ENCODE assay signal across 26 cellular contexts in genomic region chr13:43077446-43077845, GRCh38. TPM values are rescaled to one million over a fixed set of nuclear protein-coding genes. Genes with fewer than 3 reads are reported as not detected.
A peak's percentile ranks its signal among the peaks of the same experiment; 100 is the strongest.
DNase-seq lines count a peak whose midpoint lies in the region; ATAC-seq and TF ChIP-seq lines count a peak whose summit lies in the region.
"Had no signal": no experiment of that assay in that cellular context is flagged by ENCODE, and none has a peak within 500 bp of the region (broad histone marks: within the 10 kb centered on the region; RNA-seq: fewer than 3 reads in every experiment).

No MANE protein-coding gene starts in this region.

- H3K27ac Mint-ChIP-seq in neural progenitor cell = peak overlapping the region; percentile 42
- H3K27ac Mint-ChIP-seq: activated CD4-positive, alpha-beta memory T cell treated with anti-CD3 and anti-CD28 coated beads, Interleukin-2, amount 10 ng/mL, durations not matched to agents 7 days and 5 days; CD8-positive, alpha-beta T cell had no signal

- peaks cover 4% of the 10 kb centered on the region for H3K36me3 Mint-ChIP-seq in neural progenitor cell

- peaks cover 2% of the 10 kb centered on the region for H3K27me3 Mint-ChIP-seq in neural progenitor cell (ENCODE audit: insufficient read depth, low read depth)
- H3K27me3 Mint-ChIP-seq: activated CD4-positive, alpha-beta memory T cell treated with anti-CD3 and anti-CD28 coated beads, Interleukin-2, amount 10 ng/mL, durations not matched to agents 7 days and 5 days had no signal

- H3K36me3 ChIP-seq in MM.1S (replicated peaks; ENCODE audit: insufficient read depth, low read length) = no peaks in the 10 kb centered on the region; the same call in 1 of the 2 replicates
- H3K36me3 ChIP-seq in cardiac muscle cell = no peaks in the 10 kb centered on the region
- peaks cover 11% of the 10 kb centered on the region for H3K36me3 ChIP-seq in neural progenitor cell

- POLR2A ChIA-PET in RWPE1 (lab: Yijun Ruan, JAX; ENCODE audit: low non-redundant PET) = no interaction called here

- H2AFZ ChIP-seq in MM.1S (ENCODE audit: low read length) (no peak overlapping the region), neural progenitor cell (replicated peaks) (no peak overlapping the region)
- H2AFZ ChIP-seq: parathyroid adenoma had no signal

- DNase-seq in DMS 273 (lab: John Stamatoyannopoulos, UW; ENCODE audit: unreplicated experiment) (peak; percentile 1), DMS 273 treated with DMSO at 0.1 percent for 48 hours (lab: John Stamatoyannopoulos, UW) (no peak), MM.1S (no peak), cardiac muscle cell (ENCODE audit: low read depth in 1 of 2, low spot score in 1 of 2) (no peak), neural progenitor cell (ENCODE audit: low spot score) (peak; percentile 43), RWPE1 (ENCODE audit: low spot score) (no peak), NCI-H2227 (lab: John Stamatoyannopoulos, UW; ENCODE audit: unreplicated experiment) (no peak)
- DNase-seq: activated CD4-positive, alpha-beta memory T cell treated with anti-CD3 and anti-CD28 coated beads, Interleukin-2, amount 10 ng/mL, durations not matched to agents 7 days and 5 days; activated CD4-positive, CD25-positive, alpha-beta regulatory T cell; activated effector memory CD4-positive, alpha-beta T cell treated with anti-CD3 and anti-CD28 coated beads, Interleukin-2, amount 50 U/mL, for 16 hours; CD8-positive, alpha-beta T cell; cerebellar nuclear complex; DMS53; dorsolateral prefrontal cortex; GF-D8; H7; heart left ventricle; midbrain; natural killer cell; NCI-H1694 treated with DMSO at 0.1 percent for 48 hours; SHP77; T1000 had no signal

- H3K4me3 ChIP-seq in MM.1S (ENCODE audit: low read length) (no peak overlapping the region), cardiac muscle cell (no peak overlapping the region), neural progenitor cell (no peak overlapping the region)
- H3K4me3 ChIP-seq: dorsolateral prefrontal cortex, heart left ventricle, tibial nerve had no signal

- H3K27ac ChIP-seq in MM.1S (ENCODE audit: low read length) (peak overlapping the region; percentile 68; the same call in 1 of the 2 replicates), cardiac muscle cell (peak overlapping the region; percentile 90), neural progenitor cell (peak overlapping the region; percentile 56), RWPE1 (no peak overlapping the region)
- H3K27ac ChIP-seq: 22Rv1, parathyroid adenoma, tibial nerve had no signal

- ATAC-seq in GM18867 (IDR thresholded peaks at IDR 0.05; ENCODE audit: unreplicated experiment) = no peak
- ATAC-seq: CD8-positive, alpha-beta T cell; natural killer cell had no signal

- H3K4me1 Mint-ChIP-seq in neural progenitor cell = peaks cover 23% of the 10 kb centered on the region

- H3K9me2 ChIP-seq in MM.1S (replicated peaks; ENCODE audit: insufficient read depth, low read length) = no peaks in the 10 kb centered on the region

- H3K4me1 ChIP-seq in MM.1S (ENCODE audit: low read length) = peaks cover 23% of the 10 kb centered on the region
- H3K4me1 ChIP-seq in cardiac muscle cell (ENCODE audit: low read depth) = peaks cover 20% of the 10 kb centered on the region
- peaks cover 50% of the 10 kb centered on the region for H3K4me1 ChIP-seq in neural progenitor cell
- H3K4me1 ChIP-seq: parathyroid adenoma had no signal

- peaks cover 2% of the 10 kb centered on the region for H3K9me3 Mint-ChIP-seq in neural progenitor cell
- H3K9me3 Mint-ChIP-seq: CD8-positive, alpha-beta T cell; natural killer cell had no signal

- no peaks in the 10 kb centered on the region for H3K27me3 ChIP-seq in MM.1S (replicated peaks; ENCODE audit: insufficient read depth, low read length)
- H3K27me3 ChIP-seq in cardiac muscle cell = no peaks in the 10 kb centered on the region
- H3K27me3 ChIP-seq in neural progenitor cell = no peaks in the 10 kb centered on the region
- H3K27me3 ChIP-seq: dorsolateral prefrontal cortex, heart left ventricle, tibial nerve had no signal

- H3K79me2 ChIP-seq in MM.1S (ENCODE audit: low read length) = peaks cover 32% of the 10 kb centered on the region
- peaks cover 6% of the 10 kb centered on the region for H3K79me2 ChIP-seq in neural progenitor cell (ENCODE audit: low read depth)
- H3K79me2 ChIP-seq: parathyroid adenoma had no signal

- TF ChIP-seq CTCF in MM.1S (IDR thresholded peaks at IDR 0.05; ENCODE audit: low read length) (no peak), cardiac muscle cell (IDR thresholded peaks at IDR 0.05; ENCODE audit: low read depth, low read length) (no peak), neural progenitor cell (IDR thresholded peaks at IDR 0.05) (no peak), RWPE1 (conservative IDR thresholded peaks at IDR 0.05; ENCODE audit: low read depth) (no peak)

- H3K9ac ChIP-seq in MM.1S (ENCODE audit: low read length) (no peak overlapping the region), neural progenitor cell (no peak overlapping the region)
- H3K9ac ChIP-seq: parathyroid adenoma had no signal

- CTCF ChIA-PET in RWPE1 (lab: Yijun Ruan, JAX) = no interaction called here

- no peak overlapping the region for H3K4me3 Mint-ChIP-seq in neural progenitor cell
- H3K4me3 Mint-ChIP-seq: activated CD4-positive, alpha-beta memory T cell treated with anti-CD3 and anti-CD28 coated beads, Interleukin-2, amount 10 ng/mL, durations not matched to agents 7 days and 5 days; CD8-positive, alpha-beta T cell; natural killer cell had no signal

- H3F3A ChIP-seq in MM.1S (ENCODE audit: insufficient read depth, low read length) (peaks cover 23% of the 10 kb centered on the region), neural progenitor cell (ENCODE audit: low read depth) (peaks cover 29% of the 10 kb centered on the region)

- H4K20me1 ChIP-seq in MM.1S (ENCODE audit: insufficient read depth, low read length) = no peaks in the 10 kb centered on the region
- H4K20me1 ChIP-seq in neural progenitor cell (ENCODE audit: low read depth) = no peaks in the 10 kb centered on the region

- H3K4me2 ChIP-seq in MM.1S (ENCODE audit: low read depth, low read length) (peak overlapping the region; percentile 54; the same call in 1 of the 2 replicates), neural progenitor cell (peak overlapping the region; percentile 25)

- H3K9me3 ChIP-seq in MM.1S (replicated peaks; ENCODE audit: insufficient read depth, low read length) (no peaks in the 10 kb centered on the region), cardiac muscle cell (ENCODE audit: low read depth) (no peaks in the 10 kb centered on the region), neural progenitor cell (ENCODE audit: low read depth) (no peaks in the 10 kb centered on the region)
- H3K9me3 ChIP-seq: tibial nerve had no signal

RNA-seq across cellular contexts. Expression of gene DNAJC15, which starts 54.1 kb away (rescaled TPM):
- total RNA-seq in cardiac muscle cell (0.88 and 1.0 TPM in 2 replicates), neural progenitor cell (ENCODE audit: low replicate concordance) (2.7 and 3.2 TPM in 2 replicates)
- polyA plus RNA-seq in cardiac muscle cell = 3.9 and 5.2 TPM in 2 replicates

Comparison
In these comparisons a context has a peak if more than half of its experiments do, and no peak if none do; other contexts are left out.
1. DNase-seq: peak in DMS 273 (single experiment) and neural progenitor cell (single experiment); none in DMS 273 treated with DMSO at 0.1 percent for 48 hours (single experiment), MM.1S (single experiment), cardiac muscle cell (0 of 2), RWPE1 (single experiment) and NCI-H2227 (single experiment).